14 cellular contexts compared by ENCODE assay signal in the genomic region with DNA sequence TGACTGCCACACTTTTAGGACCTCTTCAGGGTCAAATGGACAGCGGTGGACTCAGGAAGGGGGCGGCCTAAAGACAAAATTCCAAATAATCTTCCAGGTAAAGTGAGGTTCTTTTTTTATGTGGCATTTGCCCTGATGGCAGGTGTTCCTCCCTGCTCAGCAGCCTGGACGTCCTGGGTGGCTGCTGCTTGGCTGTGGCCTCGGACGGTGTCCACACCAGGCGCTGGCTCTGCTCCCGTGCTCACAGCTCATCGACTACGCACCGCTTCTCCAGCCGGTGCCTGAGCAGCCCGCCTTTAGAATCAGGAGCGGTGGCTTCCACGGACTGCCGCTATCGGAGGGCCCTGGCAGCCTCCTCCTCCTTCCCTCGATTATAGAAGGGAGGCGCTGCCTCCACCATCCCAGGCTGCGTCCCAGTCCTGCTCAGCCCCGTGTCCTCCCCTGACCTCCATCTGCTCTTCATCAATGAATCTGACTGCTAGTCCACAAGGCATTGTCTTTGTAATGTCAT.
"Had no signal": no experiment of that assay in that cellular context is flagged by ENCODE, and none has a peak within 500 bp of the region (broad histone marks: within the 10 kb centered on the region; RNA-seq: fewer than 3 reads in every experiment).

No MANE protein-coding gene starts in this region.

- H3K36me3 Mint-ChIP-seq: stimulated activated naive B cell treated with anti-CD40 and anti-IgM and Interleukin-4, amounts not matched to agents 10 μg/mL and 1 μg/mL and 100 μg/mL, for 72 hours; WTC11 had no signal

- DNase-seq: activated CD4-positive, alpha-beta memory T cell treated with anti-CD3 and anti-CD28 coated beads, Interleukin-2, amount 10 ng/mL, durations not matched to agents 7 days and 5 days; activated CD4-positive, alpha-beta T cell treated with anti-CD3 and anti-CD28 coated beads for 4 hours; activated gamma-delta T cell treated with Interleukin-2 at 50 U/mL for 16 hours; activated naive CD8-positive, alpha-beta T cell treated with anti-CD3 and anti-CD28 coated beads for 36 hours; brain microvascular endothelial cell; effector memory CD4-positive, alpha-beta T cell; stimulated activated CD4-positive, alpha-beta T cell treated with anti-CD3 and anti-CD28 coated beads, Interleukin-2, amount 100 ng/mL, for 48 hours; stimulated activated naive B cell treated with anti-CD40 and anti-IgM and Interleukin-4, amounts not matched to agents 10 μg/mL and 1 μg/mL and 100 μg/mL, for 72 hours; T-helper 2 cell; transverse colon had no signal

- H3K9me3 Mint-ChIP-seq: activated CD4-positive, alpha-beta memory T cell treated with anti-CD3 and anti-CD28 coated beads, Interleukin-2, amount 10 ng/mL, durations not matched to agents 7 days and 5 days; dendritic cell treated with granulocyte-macrophage colony-stimulating factor and Interleukin-4, amounts not matched to agents 40 ng/mL and 50 ng/mL, for 4 days had no signal

- ATAC-seq: stimulated activated naive B cell treated with anti-CD40 and anti-IgM and Interleukin-4, amounts not matched to agents 10 μg/mL and 1 μg/mL and 100 μg/mL, for 72 hours; WTC11 had no signal

- H3K27ac Mint-ChIP-seq: activated CD4-positive, alpha-beta memory T cell treated with anti-CD3 and anti-CD28 coated beads, Interleukin-2, amount 10 ng/mL, durations not matched to agents 7 days and 5 days; activated naive CD8-positive, alpha-beta T cell treated with anti-CD3 and anti-CD28 coated beads for 36 hours; dendritic cell treated with granulocyte-macrophage colony-stimulating factor and Interleukin-4, amounts not matched to agents 40 ng/mL and 50 ng/mL, for 4 days; stimulated activated naive B cell treated with anti-CD40 and anti-IgM and Interleukin-4, amounts not matched to agents 10 μg/mL and 1 μg/mL and 100 μg/mL, for 72 hours; WTC11 had no signal

- H3K4me3 Mint-ChIP-seq: activated CD4-positive, alpha-beta memory T cell treated with anti-CD3 and anti-CD28 coated beads, Interleukin-2, amount 10 ng/mL, durations not matched to agents 7 days and 5 days; activated naive CD8-positive, alpha-beta T cell treated with anti-CD3 and anti-CD28 coated beads for 36 hours; dendritic cell treated with granulocyte-macrophage colony-stimulating factor and Interleukin-4, amounts not matched to agents 40 ng/mL and 50 ng/mL, for 4 days; stimulated activated naive B cell treated with anti-CD40 and anti-IgM and Interleukin-4, amounts not matched to agents 10 μg/mL and 1 μg/mL and 100 μg/mL, for 72 hours; WTC11 had no signal

- H3K4me1 Mint-ChIP-seq: WTC11 had no signal

- H3K27ac ChIP-seq: brain microvascular endothelial cell, epithelial cell of prostate, vagina had no signal
